ENCODE assay signal across 9 cellular contexts in the genomic region with DNA sequence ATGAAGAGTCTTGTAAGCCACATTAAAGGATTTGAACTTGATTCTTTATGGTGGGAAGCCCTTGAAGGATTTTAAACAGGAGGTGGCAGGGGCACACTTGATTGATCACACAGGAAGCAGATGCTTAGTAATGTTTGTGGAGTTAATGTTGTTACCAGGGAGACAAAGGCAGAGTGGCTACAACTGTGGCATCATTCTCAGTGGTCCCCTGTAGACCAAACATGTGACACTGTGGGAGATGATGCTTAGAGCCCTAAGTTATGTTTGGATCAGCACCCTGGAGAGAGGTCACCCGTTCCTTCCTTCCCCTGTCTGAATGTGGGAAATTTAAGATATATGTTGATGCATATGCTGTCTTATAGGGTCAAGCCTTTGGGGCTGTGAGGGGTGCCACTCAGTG. TPM values are rescaled to one million over a fixed set of nuclear protein-coding genes. Genes with fewer than 3 reads are reported as not detected.
DNase-seq lines count a peak whose midpoint lies in the region; ATAC-seq, FAIRE-seq and TF ChIP-seq lines count a peak whose summit lies in the region.
"Had no signal": no experiment of that assay in that cellular context is flagged by ENCODE, and none has a peak within 500 bp of the region (broad histone marks: within the 10 kb centered on the region; RNA-seq: fewer than 3 reads in every experiment).

No MANE protein-coding gene starts in this region.

- TF ChIP-seq POLR2A in A549 (IDR thresholded peaks at IDR 0.05; ENCODE audit: low read length) (no peak), heart left ventricle (IDR thresholded peaks at IDR 0.05) (no peak)

- no peaks in the 10 kb centered on the region for H3K4me1 ChIP-seq in A549
- H3K4me1 ChIP-seq in CD8-positive, alpha-beta memory T cell (ENCODE audit: insufficient read depth, low read length), result peaks cover 40% of the 10 kb centered on the region
- H3K4me1 ChIP-seq in heart left ventricle, result peaks cover 0 to 50% (median 16%) of the 10 kb centered on the region in 12 donors
- H3K4me1 ChIP-seq in endodermal cell (ENCODE audit: control insufficient read depth, insufficient read depth, low read length), result peaks cover 16% of the 10 kb centered on the region

- no peaks in the 10 kb centered on the region for H3K27me3 ChIP-seq in CD8-positive, alpha-beta memory T cell (ENCODE audit: insufficient read depth, low read length, poor library complexity, severe bottlenecking)
- no peaks in the 10 kb centered on the region for H3K27me3 ChIP-seq in heart left ventricle
- H3K27me3 ChIP-seq in endodermal cell (ENCODE audit: control insufficient read depth, insufficient read depth, low read length, poor library complexity, severe bottlenecking), result no peaks in the 10 kb centered on the region

- H3K27ac ChIP-seq in A549 (no peak overlapping the region), heart left ventricle (no peak overlapping the region), endodermal cell (ENCODE audit: low read depth, low read length) (no peak overlapping the region)
- no peak overlapping the region for H3K27ac ChIP-seq in CD8-positive, alpha-beta memory T cell (ENCODE audit: low read depth, low read length)
- H3K27ac ChIP-seq: left ventricle myocardium inferior had no signal

- peaks cover 77 to 97% (median 94%) of the 10 kb centered on the region in 3 donors for H3K4me1 Mint-ChIP-seq in CD8-positive, alpha-beta memory T cell
- peaks cover 19% of the 10 kb centered on the region for H3K4me1 Mint-ChIP-seq in endodermal cell

- ATAC-seq in A549 (peak in 1 of 2 experiments; percentile 33; a peak in 2 of 6 replicates), heart left ventricle (no peak)

- H3K9ac ChIP-seq in endodermal cell (ENCODE audit: extremely low read depth, low read length, poor library complexity, severe bottlenecking), result no peak overlapping the region

- H3K4me3 ChIP-seq in A549, result no peak overlapping the region
- no peak overlapping the region for H3K4me3 ChIP-seq in CD8-positive, alpha-beta memory T cell (ENCODE audit: low read length)
- no peak overlapping the region for H3K4me3 ChIP-seq in heart left ventricle
- H3K4me3 ChIP-seq in endodermal cell (ENCODE audit: low read length), result no peak overlapping the region
- H3K4me3 ChIP-seq: left ventricle myocardium inferior had no signal

- no peak overlapping the region for H3K4me2 ChIP-seq in A549

- TF ChIP-seq RAD21 in A549 (conservative IDR thresholded peaks at IDR 0.05 in 1 of 2, IDR thresholded peaks at IDR 0.05 in 1 of 2), result no peak

- no peak for TF ChIP-seq CTCF in A549 (IDR thresholded peaks at IDR 0.05)
- TF ChIP-seq CTCF in heart left ventricle (IDR thresholded peaks at IDR 0.05), result no peak
- TF ChIP-seq CTCF in endodermal cell (conservative IDR thresholded peaks at IDR 0.05), result no peak

- CTCF ChIA-PET in A549 (lab: Yijun Ruan, JAX), result interaction anchor here (1.3 to 2.1 kb wide), 2 partner anchors 11 to 71 kb away, joined by 3 to 10 read pairs; no protein-coding TSS in a partner anchor
- CTCF ChIA-PET in CD8-positive, alpha-beta memory T cell (lab: Charles Lee), result interaction anchor here (2.3 kb wide), 1 partner anchor 11 kb away, joined by 8 read pairs; no protein-coding TSS in a partner anchor

- H3K36me3 ChIP-seq in CD8-positive, alpha-beta memory T cell (ENCODE audit: insufficient read depth, low read length), result peaks cover 3% of the 10 kb centered on the region
- H3K36me3 ChIP-seq in heart left ventricle, result peaks cover 0 to 20% (median 0%) of the 10 kb centered on the region in 9 donors
- H3K36me3 ChIP-seq in endodermal cell (ENCODE audit: control insufficient read depth, insufficient read depth, low read length), result peaks cover 28% of the 10 kb centered on the region

- no peak for FAIRE-seq in A549 (lab: Jason Lieb, UNC)

- no peaks in the 10 kb centered on the region for H3K9me3 Mint-ChIP-seq in CD8-positive, alpha-beta memory T cell
- H3K9me3 Mint-ChIP-seq in endodermal cell, result no peaks in the 10 kb centered on the region

- H3K9me3 ChIP-seq in A549, result no peaks in the 10 kb centered on the region
- no peaks in the 10 kb centered on the region for H3K9me3 ChIP-seq in CD8-positive, alpha-beta memory T cell (ENCODE audit: low read length)
- no peaks in the 10 kb centered on the region for H3K9me3 ChIP-seq in heart left ventricle
- H3K9me3 ChIP-seq in endodermal cell (ENCODE audit: control insufficient read depth, low read length), result no peaks in the 10 kb centered on the region
- H3K9me3 ChIP-seq: left ventricle myocardium inferior had no signal

- POLR2A ChIA-PET in A549 (lab: Yijun Ruan, JAX), result no interaction called here
- POLR2A ChIA-PET in CD8-positive, alpha-beta memory T cell (lab: Charles Lee), result no interaction called here

- DNase-seq in A549 (ENCODE audit: low read depth in 1 of 2, low spot score in 1 of 2) (no peak), NCI-H524 treated with DMSO at 0.1 percent for 48 hours (lab: John Stamatoyannopoulos, UW) (peak; percentile 30), germinal center (ENCODE audit: low spot score) (peak; percentile 40), amygdala (lab: John Stamatoyannopoulos, UW) (no peak), posterior vena cava (ENCODE audit: low spot score) (no peak), heart left ventricle (no peak), endodermal cell (no peak)
- peak in 2 of 5 donors; percentile 55 to 68 for DNase-seq in CD8-positive, alpha-beta memory T cell
- DNase-seq: left ventricle myocardium inferior had no signal

- H3K27me3 Mint-ChIP-seq in CD8-positive, alpha-beta memory T cell, result no peaks in the 10 kb centered on the region
- H3K27me3 Mint-ChIP-seq in endodermal cell (ENCODE audit: insufficient read depth), result no peaks in the 10 kb centered on the region

- H3K27ac Mint-ChIP-seq in CD8-positive, alpha-beta memory T cell, result peak overlapping the region in 7 of 8 donors; percentile 12 to 75 (median 44)
- H3K27ac Mint-ChIP-seq in endodermal cell, result no peak overlapping the region

- no peak for TF ChIP-seq EP300 in A549 (IDR thresholded peaks at IDR 0.05)

- H3K4me3 Mint-ChIP-seq in CD8-positive, alpha-beta memory T cell, result no peak overlapping the region
- H3K4me3 Mint-ChIP-seq in endodermal cell, result no peak overlapping the region

- 84% methylated on average over 1 of the region's 1 CpG for WGBS in A549 (ENCODE audit: missing lambda C conversion rate)
- WGBS in heart left ventricle, 4 donors, result 25 to 30% (median 27%) methylated on average over 1 of the region's 1 CpG
- 70 to 80% methylated on average over 1 of the region's 1 CpG for WGBS in endodermal cell (ENCODE audit: insufficient coverage in 1 of 2, insufficient read length in 1 of 2), 2 experiments

- peaks cover 0 to 22% (median 3%) of the 10 kb centered on the region in 3 donors for H3K36me3 Mint-ChIP-seq in CD8-positive, alpha-beta memory T cell
- H3K36me3 Mint-ChIP-seq in endodermal cell (ENCODE audit: low read depth), result no peaks in the 10 kb centered on the region

- intact Hi-C loops in posterior vena cava (cut with DNase I), result no loop called here
- intact Hi-C loops in heart left ventricle (cut with DNase I), result no loop called here

TF ChIP-seq in A549, 52 proteins besides CTCF, POLR2A, EP300 and RAD21:
- TF ChIP-seq, protein P1, sequence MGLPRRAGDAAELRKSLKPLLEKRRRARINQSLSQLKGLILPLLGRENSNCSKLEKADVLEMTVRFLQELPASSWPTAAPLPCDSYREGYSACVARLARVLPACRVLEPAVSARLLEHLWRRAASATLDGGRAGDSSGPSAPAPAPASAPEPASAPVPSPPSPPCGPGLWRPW (IDR thresholded peaks at IDR 0.05), result no peak
- TF ChIP-seq, protein P2, sequence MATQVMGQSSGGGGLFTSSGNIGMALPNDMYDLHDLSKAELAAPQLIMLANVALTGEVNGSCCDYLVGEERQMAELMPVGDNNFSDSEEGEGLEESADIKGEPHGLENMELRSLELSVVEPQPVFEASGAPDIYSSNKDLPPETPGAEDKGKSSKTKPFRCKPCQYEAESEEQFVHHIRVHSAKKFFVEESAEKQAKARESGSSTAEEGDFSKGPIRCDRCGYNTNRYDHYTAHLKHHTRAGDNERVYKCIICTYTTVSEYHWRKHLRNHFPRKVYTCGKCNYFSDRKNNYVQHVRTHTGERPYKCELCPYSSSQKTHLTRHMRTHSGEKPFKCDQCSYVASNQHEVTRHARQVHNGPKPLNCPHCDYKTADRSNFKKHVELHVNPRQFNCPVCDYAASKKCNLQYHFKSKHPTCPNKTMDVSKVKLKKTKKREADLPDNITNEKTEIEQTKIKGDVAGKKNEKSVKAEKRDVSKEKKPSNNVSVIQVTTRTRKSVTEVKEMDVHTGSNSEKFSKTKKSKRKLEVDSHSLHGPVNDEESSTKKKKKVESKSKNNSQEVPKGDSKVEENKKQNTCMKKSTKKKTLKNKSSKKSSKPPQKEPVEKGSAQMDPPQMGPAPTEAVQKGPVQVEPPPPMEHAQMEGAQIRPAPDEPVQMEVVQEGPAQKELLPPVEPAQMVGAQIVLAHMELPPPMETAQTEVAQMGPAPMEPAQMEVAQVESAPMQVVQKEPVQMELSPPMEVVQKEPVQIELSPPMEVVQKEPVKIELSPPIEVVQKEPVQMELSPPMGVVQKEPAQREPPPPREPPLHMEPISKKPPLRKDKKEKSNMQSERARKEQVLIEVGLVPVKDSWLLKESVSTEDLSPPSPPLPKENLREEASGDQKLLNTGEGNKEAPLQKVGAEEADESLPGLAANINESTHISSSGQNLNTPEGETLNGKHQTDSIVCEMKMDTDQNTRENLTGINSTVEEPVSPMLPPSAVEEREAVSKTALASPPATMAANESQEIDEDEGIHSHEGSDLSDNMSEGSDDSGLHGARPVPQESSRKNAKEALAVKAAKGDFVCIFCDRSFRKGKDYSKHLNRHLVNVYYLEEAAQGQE (IDR thresholded peaks at IDR 0.05), result peak; percentile 75; the same call in 1 of the 2 replicates
- no peak for TF ChIP-seq RCOR1 (IDR thresholded peaks at IDR 0.05; ENCODE audit: low read depth, low read length)

RNA-seq across cellular contexts. Expression of a gene that starts 53.2 kb away (rescaled TPM):
- polyA plus RNA-seq in A549 (2011; rRNA removed) (166 and 227 TPM in 2 replicates), A549 (2017; fragmentation: RNase III; extraction: RNeasy Plus Mini Kit Qiagen cat#74134 plus additional on column Dnase treatment) (149 to 174 TPM (median 150 TPM) in 3 replicates), heart left ventricle (10 to 100 TPM; 25.8 to 81.7 TPM)
- polyA plus RNA-seq in A549 (2012; cell fraction: cytosol; rRNA removed), result 56.2 and 74.6 TPM in 2 replicates
- 16.2 and 22.6 TPM in 2 replicates for polyA plus RNA-seq in A549 (2012; cell fraction: nucleus; rRNA removed)
- 29.2 and 30.9 TPM in 2 replicates for polyA minus RNA-seq in A549 (2011; rRNA and poly(A)+ RNA removed)
- total RNA-seq in CD8-positive, alpha-beta memory T cell, result 100 to 1,000 TPM; 128 to 130 TPM
- polyA plus RNA-seq in CD8-positive, alpha-beta memory T cell, result 24.2 TPM
- total RNA-seq in posterior vena cava (10 to 100 TPM; 45.0 to 50.2 TPM), heart left ventricle (10 to 100 TPM; 35.5 to 53.8 (median 40.9) TPM), endodermal cell (100 to 1,000 TPM; 106 to 144 TPM)
- 89.9 TPM for polyA plus RNA-seq in endodermal cell (2013, experiment 1 of 2)
- 86.4 TPM for polyA plus RNA-seq in endodermal cell (2013, experiment 2 of 2)

Comparison
In these comparisons a context has a peak if more than half of its experiments do, and no peak if none do; other contexts are left out.
1. DNase-seq: peak in NCI-H524 treated with DMSO at 0.1 percent for 48 hours (single experiment) and germinal center (single experiment); none in A549 (0 of 2), amygdala (0 of 56), posterior vena cava (single experiment), heart left ventricle (0 of 5) and endodermal cell (single experiment).